Comparison of ENCODE assay signal across 26 cellular contexts in genomic region chr5:142330444-142330843, GRCh38. TPM values are rescaled to one million over a fixed set of nuclear protein-coding genes. Genes with fewer than 3 reads are reported as not detected.
"Had no signal": no experiment of that assay in that cellular context is flagged by ENCODE, and none has a peak within 500 bp of the region (broad histone marks: within the 10 kb centered on the region; RNA-seq: fewer than 3 reads in every experiment).

No MANE protein-coding gene starts in this region.

- H3K27me3 ChIP-seq: colonic mucosa, gastrocnemius medialis had no signal

- H3K27ac ChIP-seq: colonic mucosa, epithelial cell of prostate, esophagus squamous epithelium, gastrocnemius medialis, heart right ventricle, left lung, lower lobe of right lung had no signal

- H3K36me3 ChIP-seq: colonic mucosa, esophagus squamous epithelium, gastrocnemius medialis, heart right ventricle, left lung, lower lobe of right lung had no signal

- DNase-seq: colonic mucosa; cortex of kidney; effector CD8-positive, alpha-beta T cell; effector memory CD8-positive, alpha-beta T cell; endodermal cell; erythroblast; esophagus squamous epithelium; foreskin fibroblast; foreskin melanocyte; gastrocnemius medialis; glutamatergic neuron; head of caudate nucleus; heart right ventricle; hippocampal formation; left cardiac atrium; left lung; left ventricle myocardium superior; lower lobe of right lung; mesenchymal stem cell; mucosa of descending colon; naive B cell; naive thymus-derived CD8-positive, alpha-beta T cell had no signal

- H3K36me3 Mint-ChIP-seq: mesothelial cell of epicardium; naive B cell; naive thymus-derived CD8-positive, alpha-beta T cell had no signal

- H3K4me3 ChIP-seq: colonic mucosa, esophagus squamous epithelium, gastrocnemius medialis, heart right ventricle, left lung, lower lobe of right lung, mucosa of descending colon had no signal

- H3K9me3 ChIP-seq: colonic mucosa, esophagus squamous epithelium, gastrocnemius medialis, heart right ventricle, left lung, lower lobe of right lung, mucosa of descending colon had no signal

- H3K9me3 Mint-ChIP-seq: dendritic cell treated with granulocyte-macrophage colony-stimulating factor and Interleukin-4, amounts not matched to agents 40 ng/mL and 50 ng/mL, for 4 days; effector memory CD8-positive, alpha-beta T cell; mesothelial cell of epicardium; naive B cell; naive thymus-derived CD8-positive, alpha-beta T cell had no signal

- H3K4me3 Mint-ChIP-seq: dendritic cell treated with granulocyte-macrophage colony-stimulating factor and Interleukin-4, amounts not matched to agents 40 ng/mL and 50 ng/mL, for 4 days; effector memory CD8-positive, alpha-beta T cell; endodermal cell; mesothelial cell of epicardium; naive B cell; naive thymus-derived CD8-positive, alpha-beta T cell had no signal

- H3K4me1 ChIP-seq: colonic mucosa had no signal

- ATAC-seq: effector memory CD8-positive, alpha-beta T cell; esophagus mucosa; gastrocnemius medialis; heart right ventricle; left cardiac atrium; left lung; left ventricle myocardium superior; lower lobe of right lung; mucosa of descending colon; naive thymus-derived CD8-positive, alpha-beta T cell had no signal

- H3K27ac Mint-ChIP-seq: dendritic cell treated with granulocyte-macrophage colony-stimulating factor and Interleukin-4, amounts not matched to agents 40 ng/mL and 50 ng/mL, for 4 days; effector memory CD8-positive, alpha-beta T cell; endodermal cell; mesothelial cell of epicardium; naive B cell; naive thymus-derived CD8-positive, alpha-beta T cell had no signal

RNA-seq across cellular contexts. Expression of gene SPRY4, which starts 5.6 kb away (rescaled TPM):
- total RNA-seq: naive thymus-derived CD8-positive, alpha-beta T cell had no signal
- polyA plus RNA-seq: naive thymus-derived CD8-positive, alpha-beta T cell had no signal
